In genomic region chr4:184293552-184293951, GRCh38 we compare ENCODE assay signal across 10 cellular contexts.
DNase-seq lines count a peak whose midpoint lies in the region; ATAC-seq and TF ChIP-seq lines count a peak whose summit lies in the region.
"Had no signal": no experiment of that assay in that cellular context is flagged by ENCODE, and none has a peak within 500 bp of the region (broad histone marks: within the 10 kb centered on the region; RNA-seq: fewer than 3 reads in every experiment).

No MANE protein-coding gene starts in this region.

- no peaks in the 10 kb centered on the region for H3K36me3 Mint-ChIP-seq in CD4-positive, alpha-beta memory T cell

- H3K4me1 Mint-ChIP-seq in CD4-positive, alpha-beta memory T cell, result peaks cover 4 to 11% (median 11%) of the 10 kb centered on the region in 4 donors

- TF ChIP-seq POLR2A in esophagus muscularis mucosa (IDR thresholded peaks at IDR 0.05; ENCODE audit: low read depth), result no peak

- DNase-seq in DMS153 (lab: John Stamatoyannopoulos, UW) (peak; percentile 94), NCI-H2029 treated with DMSO at 0.1 percent for 48 hours (lab: John Stamatoyannopoulos, UW) (peak; percentile 48), esophagus muscularis mucosa (ENCODE audit: extremely low spot score) (peak; percentile 42), mucosa of gallbladder (ENCODE audit: low spot score) (peak; percentile 63), HT-29 (ENCODE audit: low spot score) (no peak)
- no peak for DNase-seq in CD4-positive, alpha-beta memory T cell
- no peak for DNase-seq in stimulated activated naive CD8-positive, alpha-beta T cell treated with anti-CD3 and anti-CD28 coated beads, Interleukin-15, Interleukin-2, amounts not matched to agents 100 U/mL and 50 U/mL, for 24 hours
- DNase-seq: kidney, NCI-H524 treated with DMSO at 0.1 percent for 48 hours had no signal

- 59% methylated on average over 6 of the region's 6 CpGs for WGBS in esophagus muscularis mucosa

- H3K9me3 ChIP-seq in esophagus muscularis mucosa, result no peaks in the 10 kb centered on the region
- H3K9me3 ChIP-seq in CD4-positive, alpha-beta memory T cell (ENCODE audit: control insufficient read depth in 1 of 2, low read length in 2 of 2), result no peaks in the 10 kb centered on the region

- H3K4me3 ChIP-seq in esophagus muscularis mucosa, result no peak overlapping the region
- no peak overlapping the region for H3K4me3 ChIP-seq in CD4-positive, alpha-beta memory T cell (ENCODE audit: low read length in 2 of 2)

- no peaks in the 10 kb centered on the region for H3K27me3 Mint-ChIP-seq in CD4-positive, alpha-beta memory T cell

- no peak for TF ChIP-seq CTCF in esophagus muscularis mucosa (IDR thresholded peaks at IDR 0.05)

- no peaks in the 10 kb centered on the region for H3K36me3 ChIP-seq in esophagus muscularis mucosa
- no peaks in the 10 kb centered on the region for H3K36me3 ChIP-seq in CD4-positive, alpha-beta memory T cell (ENCODE audit: insufficient read depth, low read length)

- no peaks in the 10 kb centered on the region for H3K27me3 ChIP-seq in esophagus muscularis mucosa
- no peaks in the 10 kb centered on the region for H3K27me3 ChIP-seq in CD4-positive, alpha-beta memory T cell (ENCODE audit: insufficient read depth, low read length)

- H3K4me3 Mint-ChIP-seq in CD4-positive, alpha-beta memory T cell, result no peak overlapping the region

- no peaks in the 10 kb centered on the region for H3K4me1 ChIP-seq in esophagus muscularis mucosa
- H3K4me1 ChIP-seq in CD4-positive, alpha-beta memory T cell (ENCODE audit: insufficient read depth, low read length), result peaks cover 7% of the 10 kb centered on the region

- H3K9me3 Mint-ChIP-seq in CD4-positive, alpha-beta memory T cell, result no peaks in the 10 kb centered on the region

- TF ChIP-seq EP300 in esophagus muscularis mucosa (IDR thresholded peaks at IDR 0.05), result no peak

- POLR2A ChIA-PET in CD4-positive, alpha-beta memory T cell (lab: Charles Lee; ENCODE audit: partially characterized antibody), result no interaction called here

- H3K27ac ChIP-seq in esophagus muscularis mucosa (replicated peaks in 1 of 4), result no peak overlapping the region
- H3K27ac ChIP-seq in CD4-positive, alpha-beta memory T cell (ENCODE audit: low read depth, low read length), result no peak overlapping the region

- ATAC-seq in GM19395 (IDR thresholded peaks at IDR 0.05; ENCODE audit: unreplicated experiment), result no peak
- no peak for ATAC-seq in stimulated activated naive CD8-positive, alpha-beta T cell treated with anti-CD3 and anti-CD28 coated beads, Interleukin-15, Interleukin-2, amounts not matched to agents 100 U/mL and 50 U/mL, for 24 hours

- intact Hi-C loops in esophagus muscularis mucosa (cut with DNase I), result no loop called here
- intact Hi-C loops in CD4-positive, alpha-beta memory T cell (cut with micrococcal nuclease), result no loop called here

- CTCF ChIA-PET in CD4-positive, alpha-beta memory T cell (lab: Charles Lee; ENCODE audit: partially characterized antibody), result interaction anchor here (1.5 kb wide), 1 partner anchor 10 kb away, joined by 4 read pairs; no protein-coding TSS in a partner anchor

- H3K27ac Mint-ChIP-seq in CD4-positive, alpha-beta memory T cell, result no peak overlapping the region

Comparison
In these comparisons a context has a peak if more than half of its experiments do, and no peak if none do; other contexts are left out.
1. DNase-seq: peak in DMS153 (single experiment), NCI-H2029 treated with DMSO at 0.1 percent for 48 hours (single experiment), esophagus muscularis mucosa (single experiment) and mucosa of gallbladder (single experiment); none in HT-29 (single experiment), CD4-positive, alpha-beta memory T cell (0 of 5) and stimulated activated naive CD8-positive, alpha-beta T cell treated with anti-CD3 and anti-CD28 coated beads, Interleukin-15, Interleukin-2, amounts not matched to agents 100 U/mL and 50 U/mL, for 24 hours (single experiment).